Comparison of ENCODE assay signal across 1 cellular context in the genomic region with DNA sequence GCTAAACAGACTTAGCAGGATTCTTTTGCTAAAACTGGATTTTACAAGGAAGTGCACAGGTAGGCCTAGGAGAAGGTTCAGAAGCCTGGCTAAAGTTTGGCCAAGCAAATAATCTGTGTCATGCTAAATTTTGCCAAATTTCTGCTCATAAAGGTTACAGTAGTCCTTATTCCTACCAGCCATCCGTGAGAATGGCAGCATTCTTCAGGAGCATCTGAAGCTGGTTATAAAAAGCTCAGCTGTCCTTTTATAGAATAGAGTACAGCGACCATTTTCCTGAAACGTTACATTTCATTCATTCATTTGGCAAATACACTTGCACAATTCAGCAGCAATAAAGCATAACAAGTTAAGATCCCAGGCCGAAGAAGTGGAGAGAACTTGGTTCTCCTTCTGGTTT.
TF ChIP-seq lines count a peak whose summit lies in the region.

No MANE protein-coding gene starts in this region.

TF ChIP-seq in IMR-90, 13 proteins besides CTCF, POLR2A, EP300 and RAD21:
- TF ChIP-seq BHLHE40 (IDR thresholded peaks at IDR 0.05; ENCODE audit: low read depth, low read length) (no peak), MXI1 (IDR thresholded peaks at IDR 0.05; ENCODE audit: borderline replicate concordance, low read depth, low read length) (no peak), CEBPB (IDR thresholded peaks at IDR 0.05; ENCODE audit: low read depth, low read length) (no peak), SMC3 (IDR thresholded peaks at IDR 0.05; ENCODE audit: low read depth, low read length) (no peak), RFX5 (IDR thresholded peaks at IDR 0.05; ENCODE audit: low read depth, low read length) (no peak), CHD1 (IDR thresholded peaks at IDR 0.05; ENCODE audit: low read depth, low read length) (no peak)
- TF ChIP-seq, protein P1, sequence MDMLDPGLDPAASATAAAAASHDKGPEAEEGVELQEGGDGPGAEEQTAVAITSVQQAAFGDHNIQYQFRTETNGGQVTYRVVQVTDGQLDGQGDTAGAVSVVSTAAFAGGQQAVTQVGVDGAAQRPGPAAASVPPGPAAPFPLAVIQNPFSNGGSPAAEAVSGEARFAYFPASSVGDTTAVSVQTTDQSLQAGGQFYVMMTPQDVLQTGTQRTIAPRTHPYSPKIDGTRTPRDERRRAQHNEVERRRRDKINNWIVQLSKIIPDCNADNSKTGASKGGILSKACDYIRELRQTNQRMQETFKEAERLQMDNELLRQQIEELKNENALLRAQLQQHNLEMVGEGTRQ (IDR thresholded peaks at IDR 0.05; ENCODE audit: low read depth, low read length), result no peak
TF ChIP-seq in IMR-90: peak in this region for 0.
